7 cellular contexts compared by ENCODE assay signal in the genomic region with DNA sequence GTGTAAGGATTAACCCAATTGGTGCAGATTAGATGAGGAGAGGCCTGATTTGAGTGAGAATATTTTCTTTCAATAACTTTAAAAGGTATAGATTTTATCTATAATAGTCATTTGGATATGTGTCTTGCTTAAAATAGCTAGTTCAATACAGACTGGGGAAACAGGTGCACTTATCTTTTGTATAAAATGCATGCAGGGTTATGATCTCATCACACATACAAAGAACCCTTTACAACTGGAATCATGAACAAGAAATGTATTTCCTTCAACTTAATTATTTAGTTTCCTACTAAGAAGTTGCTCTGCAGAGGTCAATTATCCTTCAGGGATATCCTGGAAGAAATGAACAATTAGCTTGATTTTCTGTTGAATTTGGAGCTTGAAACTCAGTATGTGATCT.
"Had no signal": no experiment of that assay in that cellular context is flagged by ENCODE, and none has a peak within 500 bp of the region (broad histone marks: within the 10 kb centered on the region; RNA-seq: fewer than 3 reads in every experiment).

No MANE protein-coding gene starts in this region.

- H3K9me3 ChIP-seq: HAP-1 had no signal

- H3K9me3 Mint-ChIP-seq: HFFc6 had no signal

- H3K27ac ChIP-seq: GM23248 had no signal

- H3K4me1 ChIP-seq: HAP-1 had no signal

- ATAC-seq: HCT116 had no signal

- H3K36me3 ChIP-seq: HAP-1 had no signal

- H3K4me3 Mint-ChIP-seq: HFFc6 had no signal

- DNase-seq: GM23248, GOT3, H7, HFFc6, IMR-90 had no signal

- H3K27ac Mint-ChIP-seq: HFFc6 had no signal

- H3K4me3 ChIP-seq: GM23248, HAP-1 had no signal
